Comparison of ENCODE assay signal across 10 cellular contexts in the genomic region with DNA sequence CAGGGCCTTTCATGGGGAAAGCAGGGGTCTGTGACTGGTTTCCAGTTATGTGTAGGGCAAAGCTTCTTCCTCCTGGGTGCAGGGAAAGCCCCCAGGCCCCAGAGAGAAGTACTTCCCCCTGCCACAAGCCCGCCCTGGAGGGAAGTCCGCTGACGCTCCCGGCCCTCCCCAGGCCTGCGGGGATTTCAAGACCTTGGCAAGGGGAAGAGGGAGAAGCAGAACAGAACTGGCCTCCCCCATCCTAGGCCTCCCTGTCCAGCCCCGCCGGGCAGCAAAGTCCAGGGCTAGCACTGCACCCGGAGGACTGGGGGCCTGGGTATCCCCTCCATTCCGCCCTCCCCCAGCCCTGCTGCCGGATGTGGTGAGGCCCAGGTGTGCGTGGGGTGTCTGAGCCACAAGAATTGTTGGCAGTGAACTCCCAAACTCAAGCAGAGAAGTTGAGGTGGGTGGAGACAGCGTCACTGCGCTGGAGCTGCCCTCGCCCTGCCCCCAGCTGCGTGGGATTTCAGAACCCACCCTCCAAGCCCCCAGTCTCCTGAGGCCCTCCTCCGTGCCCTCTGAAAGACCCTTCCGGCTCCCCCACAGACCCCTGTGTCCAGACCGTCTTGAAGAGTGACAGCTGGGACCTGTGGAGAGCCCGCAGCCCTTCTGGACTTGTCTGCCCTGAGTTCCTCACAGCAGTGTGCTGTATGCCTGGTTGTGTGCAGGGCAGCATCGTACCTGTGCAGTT. TPM values are rescaled to one million over a fixed set of nuclear protein-coding genes. Genes with fewer than 3 reads are reported as not detected.
A peak's percentile ranks its signal among the peaks of the same experiment; 100 is the strongest.
DNase-seq lines count a peak whose midpoint lies in the region; ATAC-seq and TF ChIP-seq lines count a peak whose summit lies in the region.
"Had no signal": no experiment of that assay in that cellular context is flagged by ENCODE, and none has a peak within 500 bp of the region (broad histone marks: within the 10 kb centered on the region; RNA-seq: fewer than 3 reads in every experiment).

No MANE protein-coding gene starts in this region.

- peak overlapping the region; percentile 50 for H3K4me3 ChIP-seq in GM12865 (ENCODE audit: low read depth, low read length)
- H3K4me3 ChIP-seq in PC-9: no peak overlapping the region

- H3K79me2 ChIP-seq in PC-9 (ENCODE audit: low read depth): peaks cover 12% of the 10 kb centered on the region; the same call in 1 of the 2 replicates

- no TSS peak for BruUV-seq in PC-9 (replicated peaks; lab: Mats Ljungman, UMichigan)

- H3K27ac ChIP-seq in PC-9: no peak overlapping the region
- peak overlapping the region; percentile 68 for H3K27ac ChIP-seq in layer of hippocampus (ENCODE audit: low read depth, low read length)

- DNase-seq in GM12865 (ENCODE audit: low read depth) (peak; percentile 91), PC-9 (no peak), cerebellar cortex (ENCODE audit: low spot score) (no peak), NCI-H446 (lab: John Stamatoyannopoulos, UW) (no peak)
- DNase-seq in activated effector memory CD4-positive, alpha-beta T cell treated with Interleukin-2 at 50 U/mL for 16 hours: peak; percentile 85
- peak; percentile 72 for DNase-seq in stimulated activated CD8-positive, alpha-beta memory T cell treated with anti-CD3 and anti-CD28 coated beads, Interleukin-12 subunit alpha, Interleukin-12 subunit beta, amount 100 ng/mL, for 1 hour (ENCODE audit: low read depth)

- no peak overlapping the region for H2AFZ ChIP-seq in PC-9

- TF ChIP-seq CTCF in GM12865 (IDR thresholded peaks at IDR 0.05; ENCODE audit: insufficient read depth, low read depth, low read length, missing control alignments) (no peak), PC-9 (conservative IDR thresholded peaks at IDR 0.05) (no peak)

- intact Hi-C loops in PC-9 (cut with micrococcal nuclease; ENCODE audit: unreplicated experiment): no loop called here

- peak overlapping the region; percentile 92; the same call in 1 of the 2 replicates for H3K4me2 ChIP-seq in PC-9

- CTCF ChIA-PET in PC-9 (lab: Charles Lee): no interaction called here

- H3K27me3 ChIP-seq in PC-9 (ENCODE audit: insufficient read depth, low read depth) (no peaks in the 10 kb centered on the region), layer of hippocampus (ENCODE audit: control insufficient read depth, insufficient read depth, low read length) (no peaks in the 10 kb centered on the region)

- H3K36me3 ChIP-seq in PC-9 (ENCODE audit: low read depth): no peaks in the 10 kb centered on the region; the same call in 1 of the 2 replicates

- peaks cover 20% of the 10 kb centered on the region; the same call in 1 of the 2 replicates for H3F3A ChIP-seq in PC-9 (ENCODE audit: insufficient read depth, low read depth)

- no peaks in the 10 kb centered on the region for H3K9me2 ChIP-seq in PC-9 (ENCODE audit: insufficient read depth)

- no peaks in the 10 kb centered on the region for H4K20me1 ChIP-seq in PC-9 (ENCODE audit: insufficient read depth)

- POLR2A ChIA-PET in PC-9 (lab: Charles Lee; ENCODE audit: unreplicated experiment): no interaction called here

- no peaks in the 10 kb centered on the region for H3K9me3 ChIP-seq in PC-9 (ENCODE audit: insufficient read depth, low read depth)

- ATAC-seq in HG02588 (IDR thresholded peaks at IDR 0.05; ENCODE audit: unreplicated experiment): peak; percentile 29

- peaks cover 13% of the 10 kb centered on the region for H3K4me1 ChIP-seq in PC-9 (replicated peaks; ENCODE audit: insufficient read depth)

RNA-seq across cellular contexts. Expression of gene DUSP2, which starts 1.1 kb away (rescaled TPM):
- 4.0 and 5.2 TPM in 2 replicates for total RNA-seq in PC-9 (2021)

RNA-seq across cellular contexts. Expression of gene ASTL, which starts 8.0 kb away (rescaled TPM):
- total RNA-seq in PC-9 (2021): not detected in 2 replicates
- total RNA-seq: HT1080, lung microvascular endothelial cell had no signal

RNA-seq across cellular contexts. Expression of gene ADRA2B, which starts 29.9 kb away (rescaled TPM):
- total RNA-seq in PC-9 (2021): 0.26 and 0.55 TPM in 2 replicates
- total RNA-seq: HT1080, lung microvascular endothelial cell had no signal

Comparison
In these comparisons a context has a peak if more than half of its experiments do, and no peak if none do; other contexts are left out.
1. DNase-seq: peak in GM12865 (single experiment), activated effector memory CD4-positive, alpha-beta T cell treated with Interleukin-2 at 50 U/mL for 16 hours (single experiment) and stimulated activated CD8-positive, alpha-beta memory T cell treated with anti-CD3 and anti-CD28 coated beads, Interleukin-12 subunit alpha, Interleukin-12 subunit beta, amount 100 ng/mL, for 1 hour (single experiment); none in PC-9 (0 of 2), cerebellar cortex (single experiment) and NCI-H446 (0 of 2).